Comparison of ENCODE assay signal across 8 cellular contexts in the genomic region with DNA sequence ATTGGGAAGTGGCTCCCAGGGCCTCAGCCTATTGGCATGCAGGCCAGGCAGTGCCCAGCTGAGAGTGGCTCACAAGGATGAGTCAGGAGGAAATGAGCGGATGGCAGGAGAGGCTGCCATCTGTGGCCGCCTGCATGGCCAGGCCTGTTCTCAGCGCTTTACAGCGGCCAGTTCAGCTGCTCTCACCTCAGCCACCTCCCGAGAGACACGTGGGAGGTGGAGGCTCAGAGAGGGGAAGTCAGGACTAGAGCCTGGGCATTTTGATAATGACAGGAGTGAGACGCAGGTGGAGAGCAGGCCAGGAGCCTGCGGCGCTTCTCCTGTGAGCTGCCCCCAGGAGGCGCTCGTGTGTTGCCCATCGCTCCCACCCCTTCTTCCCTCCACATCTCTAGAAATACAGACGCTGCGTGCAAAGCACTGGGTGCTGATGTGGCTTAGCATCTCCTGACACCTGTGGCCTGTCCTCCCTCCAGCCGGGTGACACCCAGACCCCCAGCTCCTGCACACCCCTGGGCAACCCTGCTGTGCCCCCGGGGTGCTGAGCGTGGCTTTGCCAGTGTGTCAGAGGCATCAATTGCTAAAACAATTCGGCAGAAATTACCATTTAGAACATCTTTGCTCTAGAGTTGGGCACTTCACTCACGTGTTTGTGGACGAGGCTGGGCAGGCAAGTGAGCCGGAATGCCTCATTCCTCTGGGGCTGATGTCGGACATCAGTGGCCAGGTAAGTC. TPM values are rescaled to one million over a fixed set of nuclear protein-coding genes. Genes with fewer than 3 reads are reported as not detected.
DNase-seq lines count a peak whose midpoint lies in the region; ATAC-seq, FAIRE-seq and TF ChIP-seq lines count a peak whose summit lies in the region.

No MANE protein-coding gene starts in this region.

- no peaks in the 10 kb centered on the region for H3K36me3 Mint-ChIP-seq in CD14-positive monocyte
- H3K36me3 Mint-ChIP-seq in neural crest cell (ENCODE audit: low read depth), result no peaks in the 10 kb centered on the region

- peak; percentile 98 for TF ChIP-seq CTCF in CD14-positive monocyte (IDR thresholded peaks at IDR 0.05)
- peak; percentile 86 for TF ChIP-seq CTCF in neural crest cell (conservative IDR thresholded peaks at IDR 0.05)
- TF ChIP-seq CTCF in thoracic aorta (IDR thresholded peaks at IDR 0.05), result peak; percentile 38

- peak overlapping the region; percentile 57 to 79 for H3K4me3 Mint-ChIP-seq in CD14-positive monocyte
- no peak overlapping the region for H3K4me3 Mint-ChIP-seq in neural crest cell

- no peak for FAIRE-seq in H54 (lab: Jason Lieb, UNC)

- no peak overlapping the region for H3K4me3 ChIP-seq in thoracic aorta

- H3K4me1 Mint-ChIP-seq in CD14-positive monocyte, result peaks cover 46% of the 10 kb centered on the region
- H3K4me1 Mint-ChIP-seq in neural crest cell, result peaks cover 19% of the 10 kb centered on the region

- TF ChIP-seq POLR2A in H54 (IDR thresholded peaks at IDR 0.05; ENCODE audit: low read depth, low read length), result no peak

- H3K27me3 Mint-ChIP-seq in CD14-positive monocyte (ENCODE audit: low read depth in 3 of 3) (peaks cover 0 to 6% (median 0%) of the 10 kb centered on the region in 3 donors), neural crest cell (ENCODE audit: low read depth) (no peaks in the 10 kb centered on the region)

- no peak for ATAC-seq in thoracic aorta (ENCODE audit: insufficient number of reproducible peaks, low FRiP score, low read depth)
- ATAC-seq in HG03097 (IDR thresholded peaks at IDR 0.05; ENCODE audit: low FRiP score, unreplicated experiment), result no peak

- no peaks in the 10 kb centered on the region for H3K4me1 ChIP-seq in thoracic aorta (ENCODE audit: control insufficient read depth in 1 of 2, low read depth in 2 of 2)

- intact Hi-C loops in CD14-positive monocyte (cut with micrococcal nuclease), result loop anchor here (1.0 to 2.0 kb wide), 2 partner anchors 52 to 60 kb away; partner anchors contain the start of gene SELENOO (in 1 of the 2)

- H3K9me3 Mint-ChIP-seq in CD14-positive monocyte, result no peaks in the 10 kb centered on the region
- no peaks in the 10 kb centered on the region for H3K9me3 Mint-ChIP-seq in neural crest cell

- no peaks in the 10 kb centered on the region for H3K9me3 ChIP-seq in thoracic aorta

- H3K36me3 ChIP-seq in thoracic aorta, result no peaks in the 10 kb centered on the region

- H3K27ac Mint-ChIP-seq in CD14-positive monocyte (peak overlapping the region in 4 of 7 donors; percentile 10 to 70 (median 54)), neural crest cell (ENCODE audit: unreplicated experiment) (no peak overlapping the region)

- DNase-seq in CD14-positive monocyte (ENCODE audit: low spot score) (peak; percentile 86), H54 (ENCODE audit: insufficient read length, low spot score) (peak; percentile 88), NOMO-1 treated with DMSO at 0.1 percent for 48 hours (lab: John Stamatoyannopoulos, UW; ENCODE audit: unreplicated experiment) (peak; percentile 79), epithelial cell of prostate (ENCODE audit: low read depth, low spot score) (peak; percentile 91), neural crest cell (ENCODE audit: low read depth, low spot score) (peak; percentile 52), thoracic aorta (ENCODE audit: low spot score) (no peak)
- DNase-seq in activated CD8-positive, alpha-beta memory T cell treated with anti-CD3 and anti-CD28 coated beads for 48 hours (ENCODE audit: low read depth in 2 of 3, low spot score in 2 of 3), result peak; percentile 39 to 55 (median 44)

- no peaks in the 10 kb centered on the region for H3K27me3 ChIP-seq in thoracic aorta (replicated peaks; ENCODE audit: insufficient read depth)

- H3K27ac ChIP-seq in epithelial cell of prostate (peak overlapping the region; percentile 53), thoracic aorta (no peak overlapping the region)

RNA-seq across cellular contexts. Expression of gene PANX2, which starts 21.4 kb away (rescaled TPM):
- under 1 TPM in 1 of 2 donors, not detected in 1; 0.05 TPM for polyA plus RNA-seq in CD14-positive monocyte
- 2.5 and 3.0 TPM in 2 replicates for total RNA-seq in neural crest cell
- total RNA-seq in thoracic aorta, result 1 to 10 TPM; 2.5 to 4.1 TPM

RNA-seq across cellular contexts. Expression of gene TRABD, which starts 36.6 kb away (rescaled TPM):
- 10 to 100 TPM; 34.5 to 39.3 TPM for polyA plus RNA-seq in CD14-positive monocyte
- total RNA-seq in neural crest cell (45.7 and 46.9 TPM in 2 replicates), thoracic aorta (10 to 100 TPM; 31.7 to 40.6 TPM)

RNA-seq across cellular contexts. Expression of gene SELENOO, which starts 51.7 kb away (rescaled TPM):
- 1 to 10 TPM; 2.7 to 8.7 TPM for polyA plus RNA-seq in CD14-positive monocyte
- 24.3 and 24.5 TPM in 2 replicates for total RNA-seq in neural crest cell
- 10 to 100 TPM; 25.6 to 41.0 TPM for total RNA-seq in thoracic aorta

RNA-seq across cellular contexts. Expression of gene MOV10L1, which starts 59.4 kb away (rescaled TPM):
- polyA plus RNA-seq in CD14-positive monocyte, result under 1 TPM in 1 of 2 donors, not detected in 1; 0.18 TPM
- not detected in 2 replicates for total RNA-seq in neural crest cell
- total RNA-seq in thoracic aorta, result 1 to 10 TPM; 4.6 to 7.4 TPM

Comparison
In these comparisons a context has a peak if more than half of its experiments do, and no peak if none do; other contexts are left out.
1. CTCF ChIP-seq: peak in every context shown above with its lines; median percentile 98 in CD14-positive monocyte; 86 in neural crest cell; 38 in thoracic aorta.